16 cellular contexts compared by ENCODE assay signal in the genomic region with DNA sequence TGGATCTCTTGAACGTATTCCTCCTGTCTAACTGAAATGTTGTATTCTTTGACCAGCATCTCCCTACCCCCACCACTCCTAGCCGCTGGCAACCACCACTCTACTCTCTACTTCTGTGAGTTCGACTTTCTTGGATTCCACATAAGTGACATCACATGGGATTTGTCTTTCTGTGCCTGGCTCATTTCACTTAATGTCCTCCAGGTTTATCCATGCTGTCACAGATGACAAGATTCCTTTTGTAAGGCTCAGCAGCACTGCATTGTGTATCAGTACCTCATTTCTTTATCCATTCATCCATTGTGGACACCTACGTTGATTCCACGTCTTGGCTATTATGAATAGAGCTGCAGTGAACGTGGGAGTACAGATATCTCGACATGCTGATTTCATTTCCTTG. TPM values are rescaled to one million over a fixed set of nuclear protein-coding genes. Genes with fewer than 3 reads are reported as not detected.
DNase-seq lines count a peak whose midpoint lies in the region; ATAC-seq and TF ChIP-seq lines count a peak whose summit lies in the region.
"Had no signal": no experiment of that assay in that cellular context is flagged by ENCODE, and none has a peak within 500 bp of the region (broad histone marks: within the 10 kb centered on the region; RNA-seq: fewer than 3 reads in every experiment).

No MANE protein-coding gene starts in this region.

- TF ChIP-seq CTCF in Calu3 (IDR thresholded peaks at IDR 0.05; ENCODE audit: unreplicated experiment) (no peak), endodermal cell (conservative IDR thresholded peaks at IDR 0.05) (no peak), nephron (IDR thresholded peaks at IDR 0.05; ENCODE audit: unreplicated experiment in 3 of 3) (no peak)

- H3K9ac ChIP-seq in endodermal cell (ENCODE audit: extremely low read depth, low read length, poor library complexity, severe bottlenecking): no peak overlapping the region

- no peak overlapping the region for H3K27ac ChIP-seq in endodermal cell (ENCODE audit: low read depth, low read length)
- H3K27ac ChIP-seq: HL-60, SK-N-MC had no signal

- H3K27ac Mint-ChIP-seq in Calu3 (ENCODE audit: unreplicated experiment) (peak overlapping the region; percentile 39), endodermal cell (peak overlapping the region; percentile 28), nephron (peak overlapping the region in 2 of 3 experiments; percentile 18 to 82)
- no peak overlapping the region for H3K27ac Mint-ChIP-seq in activated T-cell treated with anti-CD3 and anti-CD28 coated beads, Interleukin-2, amount 50 U/mL, for 72 hours
- H3K27ac Mint-ChIP-seq in natural killer cell treated with Interleukin-12 subunit alpha and Interleukin-12 subunit beta and Interleukin-15 and Interleukin-18, amount 100 ng/mL, for 72 hours: no peak overlapping the region

- CTCF ChIA-PET in Calu3 (lab: Charles Lee): no interaction called here

- no peak overlapping the region for H3K4me3 Mint-ChIP-seq in Calu3 (ENCODE audit: low read depth, unreplicated experiment)
- no peak overlapping the region for H3K4me3 Mint-ChIP-seq in endodermal cell
- no peak overlapping the region for H3K4me3 Mint-ChIP-seq in nephron
- no peak overlapping the region for H3K4me3 Mint-ChIP-seq in activated T-cell treated with anti-CD3 and anti-CD28 coated beads, Interleukin-2, amount 50 U/mL, for 72 hours
- no peak overlapping the region for H3K4me3 Mint-ChIP-seq in natural killer cell treated with Interleukin-12 subunit alpha and Interleukin-12 subunit beta and Interleukin-15 and Interleukin-18, amount 100 ng/mL, for 72 hours
- H3K4me3 Mint-ChIP-seq: CD14-positive monocyte had no signal

- H3K36me3 Mint-ChIP-seq in Calu3 (ENCODE audit: insufficient read depth, unreplicated experiment) (peaks cover 83% of the 10 kb centered on the region), endodermal cell (ENCODE audit: low read depth) (peaks cover 87% of the 10 kb centered on the region), nephron (ENCODE audit: low read depth) (peaks cover 72% of the 10 kb centered on the region)
- H3K36me3 Mint-ChIP-seq in activated T-cell treated with anti-CD3 and anti-CD28 coated beads, Interleukin-2, amount 50 U/mL, for 72 hours (ENCODE audit: insufficient read depth in 2 of 2): peaks cover 19 to 30% of the 10 kb centered on the region in 2 donors
- H3K36me3 Mint-ChIP-seq in natural killer cell treated with Interleukin-12 subunit alpha and Interleukin-12 subunit beta and Interleukin-15 and Interleukin-18, amount 100 ng/mL, for 72 hours: peaks cover 26% of the 10 kb centered on the region

- H3K27me3 ChIP-seq in endodermal cell (ENCODE audit: control insufficient read depth, insufficient read depth, low read length, poor library complexity, severe bottlenecking): no peaks in the 10 kb centered on the region
- H3K27me3 ChIP-seq: Peyer's patch had no signal

- peaks cover 98% of the 10 kb centered on the region for H3K36me3 ChIP-seq in endodermal cell (ENCODE audit: control insufficient read depth, insufficient read depth, low read length)

- WGBS in endodermal cell (ENCODE audit: insufficient coverage in 1 of 2, insufficient read length in 1 of 2), 2 experiments: 88 to 89% methylated on average over 6 to 7 of the region's 7 CpGs

- intact Hi-C loops in Calu3 (cut with micrococcal nuclease; ENCODE audit: unreplicated experiment): no loop called here

- H3K9me3 Mint-ChIP-seq in Calu3 (ENCODE audit: low read depth, unreplicated experiment) (no peaks in the 10 kb centered on the region), endodermal cell (no peaks in the 10 kb centered on the region), nephron (no peaks in the 10 kb centered on the region)
- H3K9me3 Mint-ChIP-seq in activated T-cell treated with anti-CD3 and anti-CD28 coated beads, Interleukin-2, amount 50 U/mL, for 72 hours: no peaks in the 10 kb centered on the region
- no peaks in the 10 kb centered on the region for H3K9me3 Mint-ChIP-seq in natural killer cell treated with Interleukin-12 subunit alpha and Interleukin-12 subunit beta and Interleukin-15 and Interleukin-18, amount 100 ng/mL, for 72 hours
- H3K9me3 Mint-ChIP-seq: CD14-positive monocyte had no signal

- H3K4me1 Mint-ChIP-seq in Calu3 (ENCODE audit: low read depth, unreplicated experiment) (peaks cover 42% of the 10 kb centered on the region), endodermal cell (peaks cover 18% of the 10 kb centered on the region), nephron (peaks cover 7% of the 10 kb centered on the region)
- peaks cover 35% of the 10 kb centered on the region for H3K4me1 Mint-ChIP-seq in activated T-cell treated with anti-CD3 and anti-CD28 coated beads, Interleukin-2, amount 50 U/mL, for 72 hours (ENCODE audit: low read depth)
- peaks cover 8 to 12% of the 10 kb centered on the region in 2 donors for H3K4me1 Mint-ChIP-seq in natural killer cell treated with Interleukin-12 subunit alpha and Interleukin-12 subunit beta and Interleukin-15 and Interleukin-18, amount 100 ng/mL, for 72 hours (ENCODE audit: low read depth in 2 of 2)

- no peaks in the 10 kb centered on the region for H3K9me3 ChIP-seq in endodermal cell (ENCODE audit: control insufficient read depth, low read length)
- H3K9me3 ChIP-seq: Peyer's patch had no signal

- no peaks in the 10 kb centered on the region for H3K4me1 ChIP-seq in endodermal cell (ENCODE audit: control insufficient read depth, insufficient read depth, low read length)

- H3K27me3 Mint-ChIP-seq in Calu3 (ENCODE audit: unreplicated experiment) (no peaks in the 10 kb centered on the region), endodermal cell (ENCODE audit: insufficient read depth) (no peaks in the 10 kb centered on the region), nephron (ENCODE audit: low read depth) (no peaks in the 10 kb centered on the region)
- no peaks in the 10 kb centered on the region for H3K27me3 Mint-ChIP-seq in activated T-cell treated with anti-CD3 and anti-CD28 coated beads, Interleukin-2, amount 50 U/mL, for 72 hours (ENCODE audit: low read depth)
- H3K27me3 Mint-ChIP-seq in natural killer cell treated with Interleukin-12 subunit alpha and Interleukin-12 subunit beta and Interleukin-15 and Interleukin-18, amount 100 ng/mL, for 72 hours: no peaks in the 10 kb centered on the region

- no peak for ATAC-seq in activated T-cell treated with anti-CD3 and anti-CD28 coated beads, Interleukin-2, amount 50 U/mL, for 72 hours (replicated peaks in 1 of 2)
- no peak for ATAC-seq in natural killer cell treated with Interleukin-12 subunit alpha and Interleukin-12 subunit beta and Interleukin-15 and Interleukin-18, amount 100 ng/mL, for 72 hours
- ATAC-seq: Right ventricle myocardium inferior had no signal

- no TSS peak for BruUV-seq in Calu3 (replicated peaks; lab: Mats Ljungman, UMichigan)

- DNase-seq in Calu3 (no peak), NCI-H345 (lab: John Stamatoyannopoulos, UW) (peak; percentile 38), endodermal cell (no peak), NCI-H1694 (lab: John Stamatoyannopoulos, UW) (no peak), T-helper 9 cell (no peak)
- DNase-seq in activated T-cell treated with anti-CD3 and anti-CD28 coated beads, Interleukin-2, amount 50 U/mL, for 72 hours: no peak
- no peak for DNase-seq in natural killer cell treated with Interleukin-12 subunit alpha and Interleukin-12 subunit beta and Interleukin-15 and Interleukin-18, amount 100 ng/mL, for 72 hours (ENCODE audit: low spot score)
- DNase-seq: HCEC 1CT, NCI-H1930, NCI-H2171 treated with DMSO at 0.1 percent for 48 hours, Peyer's patch had no signal

- H3K4me3 ChIP-seq in endodermal cell (ENCODE audit: low read length): no peak overlapping the region
- H3K4me3 ChIP-seq: Peyer's patch, SK-N-MC had no signal

RNA-seq across cellular contexts. Expression of gene PRKAB1, which starts 10.5 kb away (rescaled TPM):
- total RNA-seq in Calu3 (2022) (73.5 and 82.7 TPM in 2 replicates), endodermal cell (10 to 100 TPM; 28.8 to 32.0 TPM)
- polyA plus RNA-seq in endodermal cell (2013, experiment 1 of 2): 34.2 TPM
- 31.7 TPM for polyA plus RNA-seq in endodermal cell (2013, experiment 2 of 2)
- total RNA-seq in activated T-cell treated with anti-CD3 and anti-CD28 coated beads, Interleukin-2, amount 50 U/mL, for 72 hours: 10 to 100 TPM; 52.3 to 63.7 TPM
- total RNA-seq in natural killer cell treated with Interleukin-12 subunit alpha and Interleukin-12 subunit beta and Interleukin-15 and Interleukin-18, amount 100 ng/mL, for 72 hours: 10 to 100 TPM; 27.4 to 31.4 TPM

Comparison
In these comparisons a context has a peak if more than half of its experiments do, and no peak if none do; other contexts are left out.
1. H3K27ac Mint-ChIP-seq: peak in Calu3 (single experiment), endodermal cell (single experiment) and nephron (2 of 3); none in activated T-cell treated with anti-CD3 and anti-CD28 coated beads, Interleukin-2, amount 50 U/mL, for 72 hours (single experiment) and natural killer cell treated with Interleukin-12 subunit alpha and Interleukin-12 subunit beta and Interleukin-15 and Interleukin-18, amount 100 ng/mL, for 72 hours (0 of 2).